27 cellular contexts compared by ENCODE assay signal in the genomic region with DNA sequence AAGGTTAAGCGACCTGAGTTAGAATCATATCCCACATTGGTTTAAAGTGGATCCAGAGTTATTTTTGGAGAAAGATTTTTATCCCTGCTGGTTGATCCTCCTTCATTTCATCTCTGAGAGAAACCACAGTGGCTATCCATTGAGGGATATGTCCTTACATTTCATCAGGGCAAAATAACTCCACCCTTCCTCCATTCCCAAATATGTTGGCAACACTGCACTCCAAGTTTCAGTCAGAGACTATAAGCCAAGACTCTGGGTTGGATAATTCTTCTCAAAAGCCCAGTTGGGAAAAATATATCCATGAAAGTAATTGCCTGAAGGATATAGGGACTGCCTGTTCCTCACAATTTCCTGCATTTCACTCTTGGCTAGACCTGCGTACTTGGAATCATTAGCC.
"Had no signal": no experiment of that assay in that cellular context is flagged by ENCODE, and none has a peak within 500 bp of the region (broad histone marks: within the 10 kb centered on the region; RNA-seq: fewer than 3 reads in every experiment).

No MANE protein-coding gene starts in this region.

- H3K9me3 ChIP-seq: heart right ventricle, lower lobe of right lung, prostate gland, right atrium auricular region, sigmoid colon, stomach, thoracic aorta, transverse colon, upper lobe of right lung, uterus had no signal

- H3K4me1 ChIP-seq: parathyroid adenoma, prostate gland, right atrium auricular region, sigmoid colon, stomach, transverse colon, upper lobe of right lung, uterus had no signal

- H3K27me3 ChIP-seq: dorsolateral prefrontal cortex, heart right ventricle, right atrium auricular region, sigmoid colon, stomach, transverse colon, upper lobe of right lung, uterus had no signal

- H3K36me3 Mint-ChIP-seq: immature natural killer cell; natural killer cell; stimulated activated effector memory CD8-positive, alpha-beta T cell treated with anti-CD3 and anti-CD28 coated beads, Interleukin-12 subunit alpha, Interleukin-12 subunit beta, amount 100 ng/mL, for 72 hours had no signal

- H3K9ac ChIP-seq: parathyroid adenoma had no signal

- ATAC-seq: esophagus mucosa; heart right ventricle; left ventricle myocardium superior; lower lobe of right lung; natural killer cell; stimulated activated effector memory CD8-positive, alpha-beta T cell treated with anti-CD3 and anti-CD28 coated beads, Interleukin-12 subunit alpha, Interleukin-12 subunit beta, amount 100 ng/mL, for 72 hours; upper lobe of right lung had no signal

- H3K36me3 ChIP-seq: heart right ventricle, lower lobe of right lung, prostate gland, right atrium auricular region, sigmoid colon, stomach, thoracic aorta, transverse colon, upper lobe of right lung, uterus had no signal

- H3K9me3 Mint-ChIP-seq: natural killer cell, neural crest cell had no signal

- DNase-seq: dorsolateral prefrontal cortex; effector CD4-positive, alpha-beta T cell; foreskin melanocyte; glutamatergic neuron; heart right ventricle; hippocampal formation; immature natural killer cell; left ventricle myocardium superior; lower lobe of right lung; natural killer cell; sigmoid colon; stimulated activated CD4-positive, alpha-beta T cell treated with anti-CD3 and anti-CD28 coated beads, Interleukin-2, amount 100 ng/mL, for 24 hours; stimulated activated CD4-positive, alpha-beta T cell treated with anti-CD3 and anti-CD28 coated beads, Interleukin-4, amount 100 ng/mL, for 24 hours; stimulated activated naive CD4-positive, alpha-beta T cell treated with Interleukin-2 at 50 U/mL for 16 hours; stomach; substantia nigra; transverse colon; upper lobe of right lung; uterus had no signal

- H3K4me1 Mint-ChIP-seq: immature natural killer cell; natural killer cell; stimulated activated effector memory CD8-positive, alpha-beta T cell treated with anti-CD3 and anti-CD28 coated beads, Interleukin-12 subunit alpha, Interleukin-12 subunit beta, amount 100 ng/mL, for 72 hours had no signal

- H3K4me3 ChIP-seq: dorsolateral prefrontal cortex, heart right ventricle, lower lobe of right lung, prostate gland, right atrium auricular region, sigmoid colon, stomach, thoracic aorta, transverse colon, upper lobe of right lung, uterus had no signal

- H3K4me3 Mint-ChIP-seq: immature natural killer cell; natural killer cell; neural crest cell; stimulated activated effector memory CD8-positive, alpha-beta T cell treated with anti-CD3 and anti-CD28 coated beads, Interleukin-12 subunit alpha, Interleukin-12 subunit beta, amount 100 ng/mL, for 72 hours had no signal

- H3K27ac ChIP-seq: dorsolateral prefrontal cortex, epithelial cell of prostate, heart right ventricle, lower lobe of right lung, parathyroid adenoma, prostate gland, right atrium auricular region, sigmoid colon, stomach, thoracic aorta, transverse colon, upper lobe of right lung, uterus had no signal

- H3K27ac Mint-ChIP-seq: immature natural killer cell; natural killer cell; stimulated activated effector memory CD8-positive, alpha-beta T cell treated with anti-CD3 and anti-CD28 coated beads, Interleukin-12 subunit alpha, Interleukin-12 subunit beta, amount 100 ng/mL, for 72 hours had no signal
